ENCODE assay signal across 30 cellular contexts in genomic region chr2:53432921-53433320, GRCh38.
"Had no signal": no experiment of that assay in that cellular context is flagged by ENCODE, and none has a peak within 500 bp of the region (broad histone marks: within the 10 kb centered on the region; RNA-seq: fewer than 3 reads in every experiment).

No MANE protein-coding gene starts in this region.

- H3K4me3 ChIP-seq: adrenal gland, body of pancreas, cardiac muscle cell, colonic mucosa, gastrocnemius medialis, heart left ventricle had no signal

- DNase-seq: activated CD4-positive, alpha-beta memory T cell treated with anti-CD3 and anti-CD28 coated beads for 36 hours; activated CD4-positive, alpha-beta T cell treated with anti-CD3 and anti-CD28 coated beads for 36 hours; activated CD4-positive, alpha-beta T cell treated with anti-CD3 and anti-CD28 coated beads, Interleukin-2, amount 10 ng/mL, durations not matched to agents 24 days and 14 days; activated CD4-positive, CD25-positive, alpha-beta regulatory T cell; activated CD4-positive, CD25-positive, alpha-beta regulatory T cell treated with anti-CD3 and anti-CD28 coated beads, Interleukin-2, amount 50 U/mL, for 72 hours; activated CD8-positive, alpha-beta memory T cell treated with anti-CD3 and anti-CD28 coated beads, Interleukin-2, amount 10 ng/mL, durations not matched to agents 7 days and 5 days; activated CD8-positive, alpha-beta memory T cell treated with anti-CD3 and anti-CD28 coated beads, Interleukin-2, amount 50 U/mL, for 4 hours; activated CD8-positive, alpha-beta T cell treated with anti-CD3 and anti-CD28 coated beads, Interleukin-2, amount 10 ng/mL, durations not matched to agents 7 days and 5 days; activated effector memory CD4-positive, alpha-beta T cell treated with anti-CD3 and anti-CD28 coated beads, Interleukin-2, amount 50 U/mL, for 16 hours; activated naive CD4-positive, alpha-beta T cell treated with anti-CD3 and anti-CD28 coated beads for 36 hours; activated naive CD8-positive, alpha-beta T cell treated with anti-CD3 and anti-CD28 coated beads for 36 hours; activated naive CD8-positive, alpha-beta T cell treated with anti-CD3 and anti-CD28 coated beads, Interleukin-2, amount 50 U/mL, for 24 hours; activated T-cell treated with anti-CD3 and anti-CD28 coated beads, Interleukin-2, amount 50 U/mL, for 1 hour; activated T-cell treated with anti-CD3 and anti-CD28 coated beads, Interleukin-2, amount 50 U/mL, for 48 hours; adrenal gland; amygdala; aorta; body of pancreas; central memory CD4-positive, alpha-beta T cell; cerebellar nuclear complex; colonic mucosa; effector CD8-positive, alpha-beta T cell; foreskin fibroblast; gastrocnemius medialis; glutamatergic neuron; heart left ventricle; T-helper 1 cell; T-helper 17 cell; T1000 had no signal
